In the genomic region with DNA sequence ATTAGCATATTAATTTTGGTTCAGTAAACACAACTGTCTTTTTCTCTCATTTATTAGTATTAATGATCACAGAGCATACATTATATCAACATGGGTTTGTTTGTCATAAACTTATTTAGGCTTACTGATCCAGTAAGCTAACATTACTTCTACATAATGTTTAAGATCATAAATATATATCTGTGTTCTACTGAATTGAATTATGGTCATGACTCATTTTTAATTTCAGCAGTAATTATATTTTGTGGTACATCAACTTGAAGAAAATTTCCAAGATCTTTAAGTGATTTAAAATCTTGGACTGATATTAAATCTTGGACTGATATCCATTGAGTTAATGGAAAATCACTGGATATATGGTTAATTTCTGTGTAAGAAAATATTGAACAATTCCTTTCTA, we compare ENCODE assay signal across 32 cellular contexts.
"Had no signal": no experiment of that assay in that cellular context is flagged by ENCODE, and none has a peak within 500 bp of the region (broad histone marks: within the 10 kb centered on the region; RNA-seq: fewer than 3 reads in every experiment).

No MANE protein-coding gene starts in this region.

- H3K36me3 ChIP-seq: ascending aorta, cardiac muscle cell, WERI-Rb-1 had no signal

- ATAC-seq: activated CD4-positive, alpha-beta T cell treated with anti-CD3 and anti-CD28 coated beads for 36 hours; activated CD4-positive, CD25-positive, alpha-beta regulatory T cell treated with anti-CD3 and anti-CD28 coated beads, Interleukin-2, amount 50 U/mL, for 24 hours; activated CD8-positive, alpha-beta memory T cell treated with anti-CD3 and anti-CD28 coated beads, Interleukin-2, amount 10 ng/mL, durations not matched to agents 7 days and 5 days; activated CD8-positive, alpha-beta T cell treated with anti-CD3 and anti-CD28 coated beads, Interleukin-2, amount 10 ng/mL, durations not matched to agents 7 days and 5 days; activated naive CD8-positive, alpha-beta T cell treated with anti-CD3 and anti-CD28 coated beads, Interleukin-2, amount 50 U/mL, for 24 hours; WTC11 had no signal

- FAIRE-seq: bronchial epithelial cell had no signal

- H3K9me3 ChIP-seq: ascending aorta had no signal

- H3K27ac ChIP-seq: ascending aorta, cardiac muscle cell, WERI-Rb-1 had no signal

- H3K27me3 ChIP-seq: ascending aorta, cardiac muscle cell had no signal

- H3K4me3 ChIP-seq: ascending aorta, cardiac muscle cell had no signal

- DNase-seq: activated CD4-positive, alpha-beta memory T cell treated with anti-CD3 and anti-CD28 coated beads, Interleukin-2, amount 10 ng/mL, durations not matched to agents 7 days and 5 days; activated CD4-positive, alpha-beta T cell treated with anti-CD3 and anti-CD28 coated beads for 1 hour; activated CD4-positive, alpha-beta T cell treated with anti-CD3 and anti-CD28 coated beads for 36 hours; activated CD4-positive, alpha-beta T cell treated with anti-CD3 and anti-CD28 coated beads for 48 hours; activated CD4-positive, alpha-beta T cell treated with anti-CD3 and anti-CD28 coated beads, Interleukin-2, amount 10 ng/mL, durations not matched to agents 7 days and 5 days; activated CD4-positive, alpha-beta T cell treated with anti-CD3 and anti-CD28 coated beads, Interleukin-2, amount 50 U/mL, for 48 hours; activated CD4-positive, CD25-positive, alpha-beta regulatory T cell; activated CD8-positive, alpha-beta memory T cell treated with anti-CD3 and anti-CD28 coated beads for 24 hours; activated CD8-positive, alpha-beta memory T cell treated with anti-CD3 and anti-CD28 coated beads, Interleukin-2, amount 10 ng/mL, durations not matched to agents 7 days and 5 days; activated CD8-positive, alpha-beta memory T cell treated with anti-CD3 and anti-CD28 coated beads, Interleukin-2, amount 50 U/mL, for 48 hours; activated CD8-positive, alpha-beta T cell treated with anti-CD3 and anti-CD28 coated beads, Interleukin-2, amount 10 ng/mL, durations not matched to agents 7 days and 5 days; activated effector memory CD4-positive, alpha-beta T cell treated with Interleukin-2 at 50 U/mL for 16 hours; activated gamma-delta T cell; activated naive CD4-positive, alpha-beta T cell treated with anti-CD3 and anti-CD28 coated beads, Interleukin-2, amount 10 ng/mL, durations not matched to agents 7 days and 5 days; activated naive CD4-positive, alpha-beta T cell treated with Interleukin-2 at 50 U/mL for 16 hours; activated naive CD8-positive, alpha-beta T cell treated with anti-CD3 and anti-CD28 coated beads, Interleukin-2, amount 10 ng/mL, durations not matched to agents 7 days and 5 days; activated naive CD8-positive, alpha-beta T cell treated with anti-CD3 and anti-CD28 coated beads, Interleukin-2, amount 50 U/mL, for 24 hours; activated T-cell treated with anti-CD3 and anti-CD28 coated beads, Interleukin-2, amount 50 U/mL, for 24 hours; activated T-cell treated with anti-CD3 and anti-CD28 coated beads, Interleukin-2, amount 50 U/mL, for 48 hours; amygdala; anterior cingulate cortex; caudate nucleus; cerebellar nuclear complex; T-helper 1 cell; T-helper 2 cell; T-helper 9 cell; WERI-Rb-1 had no signal
